In genomic region chr1:170218261-170218660, GRCh38 we compare ENCODE assay signal across 9 cellular contexts.
"Had no signal": no experiment of that assay in that cellular context is flagged by ENCODE, and none has a peak within 500 bp of the region (broad histone marks: within the 10 kb centered on the region; RNA-seq: fewer than 3 reads in every experiment).

No MANE protein-coding gene starts in this region.

- DNase-seq: activated CD4-positive, alpha-beta T cell treated with anti-CD3 and anti-CD28 coated beads, Interleukin-2, amount 50 U/mL, for 1 hour; activated naive CD4-positive, alpha-beta T cell treated with anti-CD3 and anti-CD28 coated beads, Interleukin-2, amount 10 ng/mL, durations not matched to agents 7 days and 5 days; activated T-cell treated with anti-CD3 and anti-CD28 coated beads, Interleukin-2, amount 50 U/mL, for 1 hour; sigmoid colon; T-cell; T-helper 9 cell had no signal

- H3K36me3 ChIP-seq: gastroesophageal sphincter, sigmoid colon had no signal

- H3K9me3 ChIP-seq: gastroesophageal sphincter, sigmoid colon had no signal

- H3K27me3 ChIP-seq: gastroesophageal sphincter, sigmoid colon had no signal

- ATAC-seq: activated CD4-positive, CD25-positive, alpha-beta regulatory T cell treated with anti-CD3 and anti-CD28 coated beads, Interleukin-2, amount 50 U/mL, for 24 hours; esophagus mucosa; gastroesophageal sphincter; T-cell had no signal

- H3K4me3 ChIP-seq: gastroesophageal sphincter, sigmoid colon had no signal
